In the genomic region with DNA sequence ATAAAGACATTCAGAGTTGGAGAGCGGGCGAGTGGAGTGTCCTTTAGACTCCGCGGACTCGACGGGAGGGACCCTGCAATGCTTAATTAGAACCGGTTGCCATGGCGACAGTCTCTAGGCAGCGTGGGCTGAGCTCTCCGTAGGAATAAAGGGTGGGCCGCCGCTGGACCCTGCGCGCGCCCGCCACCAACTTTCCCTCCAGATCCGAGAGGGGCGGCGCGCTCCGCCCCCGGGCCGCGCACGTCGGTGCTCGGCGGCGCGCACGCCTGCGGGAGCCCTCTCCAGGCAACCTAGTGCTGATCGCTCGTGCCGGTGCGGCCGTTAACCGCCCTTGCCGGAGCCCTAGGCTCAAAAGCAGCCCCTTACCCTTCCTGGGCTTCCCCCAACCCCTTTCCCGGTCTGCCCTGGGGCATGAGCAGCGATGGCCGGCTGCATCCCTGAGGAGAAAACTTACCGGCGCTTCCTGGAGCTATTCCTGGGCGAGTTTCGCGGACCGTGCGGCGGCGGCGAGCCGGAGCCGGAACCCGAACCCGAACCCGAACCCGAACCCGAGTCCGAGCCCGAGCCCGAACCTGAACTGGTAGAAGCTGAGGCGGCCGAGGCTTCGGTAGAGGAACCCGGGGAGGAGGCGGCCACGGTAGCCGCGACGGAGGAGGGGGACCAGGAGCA, we compare ENCODE assay signal across 1 cellular context.
TF ChIP-seq lines count a peak whose summit lies in the region.

TSS of gene PPM1E (plus strand) at position 278 of the 669 bp plus-strand sequence.

TF ChIP-seq in HepG2, 621 proteins besides CTCF, POLR2A, EP300 and RAD21 (continues in another document):
- TF ChIP-seq, protein P1, sequence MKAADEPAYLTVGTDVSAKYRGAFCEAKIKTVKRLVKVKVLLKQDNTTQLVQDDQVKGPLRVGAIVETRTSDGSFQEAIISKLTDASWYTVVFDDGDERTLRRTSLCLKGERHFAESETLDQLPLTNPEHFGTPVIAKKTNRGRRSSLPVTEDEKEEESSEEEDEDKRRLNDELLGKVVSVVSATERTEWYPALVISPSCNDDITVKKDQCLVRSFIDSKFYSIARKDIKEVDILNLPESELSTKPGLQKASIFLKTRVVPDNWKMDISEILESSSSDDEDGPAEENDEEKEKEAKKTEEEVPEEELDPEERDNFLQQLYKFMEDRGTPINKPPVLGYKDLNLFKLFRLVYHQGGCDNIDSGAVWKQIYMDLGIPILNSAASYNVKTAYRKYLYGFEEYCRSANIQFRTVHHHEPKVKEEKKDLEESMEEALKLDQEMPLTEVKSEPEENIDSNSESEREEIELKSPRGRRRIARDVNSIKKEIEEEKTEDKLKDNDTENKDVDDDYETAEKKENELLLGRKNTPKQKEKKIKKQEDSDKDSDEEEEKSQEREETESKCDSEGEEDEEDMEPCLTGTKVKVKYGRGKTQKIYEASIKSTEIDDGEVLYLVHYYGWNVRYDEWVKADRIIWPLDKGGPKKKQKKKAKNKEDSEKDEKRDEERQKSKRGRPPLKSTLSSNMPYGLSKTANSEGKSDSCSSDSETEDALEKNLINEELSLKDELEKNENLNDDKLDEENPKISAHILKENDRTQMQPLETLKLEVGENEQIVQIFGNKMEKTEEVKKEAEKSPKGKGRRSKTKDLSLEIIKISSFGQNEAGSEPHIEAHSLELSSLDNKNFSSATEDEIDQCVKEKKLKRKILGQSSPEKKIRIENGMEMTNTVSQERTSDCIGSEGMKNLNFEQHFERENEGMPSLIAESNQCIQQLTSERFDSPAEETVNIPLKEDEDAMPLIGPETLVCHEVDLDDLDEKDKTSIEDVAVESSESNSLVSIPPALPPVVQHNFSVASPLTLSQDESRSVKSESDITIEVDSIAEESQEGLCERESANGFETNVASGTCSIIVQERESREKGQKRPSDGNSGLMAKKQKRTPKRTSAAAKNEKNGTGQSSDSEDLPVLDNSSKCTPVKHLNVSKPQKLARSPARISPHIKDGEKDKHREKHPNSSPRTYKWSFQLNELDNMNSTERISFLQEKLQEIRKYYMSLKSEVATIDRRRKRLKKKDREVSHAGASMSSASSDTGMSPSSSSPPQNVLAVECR (CRISPR knock-in tag; IDR thresholded peaks at IDR 0.05; ENCODE audit: borderline replicate concordance), result peak; percentile 45; the same call in 1 of the 2 replicates
- TF ChIP-seq ZNF891 (CRISPR knock-in tag; IDR thresholded peaks at IDR 0.05) (peak; percentile 43; the same call in 1 of the 2 replicates), KMT2A (CRISPR knock-in tag; IDR thresholded peaks at IDR 0.05) (no peak; the same call in 1 of the 2 replicates), ZNF546 (CRISPR knock-in tag; conservative IDR thresholded peaks at IDR 0.05) (peak; percentile 30; the same call in 1 of the 2 replicates), RFX5 (IDR thresholded peaks at IDR 0.05; ENCODE audit: low read depth, low read length) (peak; percentile 45; the same call in 1 of the 2 replicates), GMEB1 (CRISPR knock-in tag; IDR thresholded peaks at IDR 0.05; ENCODE audit: borderline replicate concordance) (peak; percentile 88), ZNF598 (CRISPR knock-in tag; IDR thresholded peaks at IDR 0.05; ENCODE audit: borderline replicate concordance) (peak; percentile 51; the same call in 1 of the 2 replicates), MXI1 (IDR thresholded peaks at IDR 0.05; ENCODE audit: borderline replicate concordance, low read depth, low read length) (peak; percentile 46; the same call in 1 of the 3 replicates), CSRNP1 (CRISPR knock-in tag; IDR thresholded peaks at IDR 0.05) (peak; percentile 44; the same call in 1 of the 2 replicates), NONO (IDR thresholded peaks at IDR 0.05) (no peak), NONO (CRISPR knock-in tag; conservative IDR thresholded peaks at IDR 0.05) (0 out of 2 replicates have a peak, but pooled peaks have one; percentile 39), ONECUT2 (CRISPR knock-in tag; IDR thresholded peaks at IDR 0.05) (no peak), ZFP36L1 (CRISPR knock-in tag; IDR thresholded peaks at IDR 0.05) (no peak), SNRNP70 (IDR thresholded peaks at IDR 0.05; ENCODE audit: low read depth, low read length) (no peak), ZZZ3 (CRISPR knock-in tag; IDR thresholded peaks at IDR 0.05; ENCODE audit: borderline replicate concordance) (no peak), CAMTA2 (CRISPR knock-in tag; IDR thresholded peaks at IDR 0.05; ENCODE audit: borderline replicate concordance) (peak; percentile 56; the same call in 1 of the 2 replicates), BCL6 (CRISPR knock-in tag; IDR thresholded peaks at IDR 0.05) (peak; percentile 39; the same call in 1 of the 2 replicates), CREBL2 (CRISPR knock-in tag; IDR thresholded peaks at IDR 0.05; ENCODE audit: borderline replicate concordance) (no peak), BHLHE40 (IDR thresholded peaks at IDR 0.05; ENCODE audit: low read length) (0 out of 2 replicates have a peak, but pooled peaks have one; percentile 10), HOXA5 (CRISPR knock-in tag; IDR thresholded peaks at IDR 0.05) (no peak), MIER2 (CRISPR knock-in tag; IDR thresholded peaks at IDR 0.05) (peak; percentile 61; the same call in 1 of the 2 replicates), ZNF784 (CRISPR knock-in tag; IDR thresholded peaks at IDR 0.05; ENCODE audit: borderline replicate concordance) (no peak), IKZF1 (IDR thresholded peaks at IDR 0.05) (no peak), ZNF777 (CRISPR knock-in tag; IDR thresholded peaks at IDR 0.05) (peak; percentile 94), PRMT3 (CRISPR knock-in tag; IDR thresholded peaks at IDR 0.05; ENCODE audit: borderline replicate concordance, low read depth) (no peak), ZFP82 (CRISPR knock-in tag; IDR thresholded peaks at IDR 0.05; ENCODE audit: borderline replicate concordance) (0 out of 2 replicates have a peak, but pooled peaks have one; percentile 67), ZBTB10 (CRISPR knock-in tag; IDR thresholded peaks at IDR 0.05; ENCODE audit: borderline replicate concordance) (no peak), EED (CRISPR knock-in tag; IDR thresholded peaks at IDR 0.05) (0 out of 2 replicates have a peak, but pooled peaks have one; percentile 76), NR2F2 (IDR thresholded peaks at IDR 0.05; ENCODE audit: borderline replicate concordance, low read depth) (no peak), ZNF143 (CRISPR knock-in tag; IDR thresholded peaks at IDR 0.05) (no peak), ZNF563 (CRISPR knock-in tag; IDR thresholded peaks at IDR 0.05) (0 out of 2 replicates have a peak, but pooled peaks have one; percentile 20), RFX1 (IDR thresholded peaks at IDR 0.05) (peak; percentile 83), SAP130 (CRISPR knock-in tag; IDR thresholded peaks at IDR 0.05; ENCODE audit: low read depth) (0 out of 2 replicates have a peak, but pooled peaks have one; percentile 34), ZNF441 (CRISPR knock-in tag; IDR thresholded peaks at IDR 0.05; ENCODE audit: borderline replicate concordance) (no peak), ZNF709 (CRISPR knock-in tag; IDR thresholded peaks at IDR 0.05) (0 out of 2 replicates have a peak, but pooled peaks have one; percentile 33), NFE2L2 (IDR thresholded peaks at IDR 0.05; ENCODE audit: low read length) (no peak), ZNF567 (CRISPR knock-in tag; IDR thresholded peaks at IDR 0.05; ENCODE audit: borderline replicate concordance) (no peak)
- TF ChIP-seq, protein P2, sequence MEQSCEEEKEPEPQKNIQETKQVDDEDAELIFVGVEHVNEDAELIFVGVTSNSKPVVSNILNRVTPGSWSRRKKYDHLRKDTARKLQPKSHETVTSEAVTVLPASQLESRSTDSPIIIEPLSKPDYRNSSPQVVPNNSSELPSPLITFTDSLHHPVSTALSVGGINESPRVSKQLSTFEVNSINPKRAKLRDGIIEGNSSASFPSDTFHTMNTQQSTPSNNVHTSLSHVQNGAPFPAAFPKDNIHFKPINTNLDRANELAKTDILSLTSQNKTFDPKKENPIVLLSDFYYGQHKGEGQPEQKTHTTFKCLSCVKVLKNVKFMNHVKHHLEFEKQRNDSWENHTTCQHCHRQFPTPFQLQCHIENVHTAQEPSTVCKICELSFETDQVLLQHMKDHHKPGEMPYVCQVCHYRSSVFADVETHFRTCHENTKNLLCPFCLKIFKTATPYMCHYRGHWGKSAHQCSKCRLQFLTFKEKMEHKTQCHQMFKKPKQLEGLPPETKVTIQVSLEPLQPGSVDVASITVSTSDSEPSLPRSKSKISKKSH (CRISPR knock-in tag; IDR thresholded peaks at IDR 0.05; ENCODE audit: borderline replicate concordance), result peak; percentile 41; the same call in 1 of the 2 replicates
- TF ChIP-seq, protein P3, sequence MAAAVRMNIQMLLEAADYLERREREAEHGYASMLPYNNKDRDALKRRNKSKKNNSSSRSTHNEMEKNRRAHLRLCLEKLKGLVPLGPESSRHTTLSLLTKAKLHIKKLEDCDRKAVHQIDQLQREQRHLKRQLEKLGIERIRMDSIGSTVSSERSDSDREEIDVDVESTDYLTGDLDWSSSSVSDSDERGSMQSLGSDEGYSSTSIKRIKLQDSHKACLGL (CRISPR knock-in tag; IDR thresholded peaks at IDR 0.05), result peak; percentile 34; the same call in 1 of the 2 replicates
- TF ChIP-seq, protein P4, sequence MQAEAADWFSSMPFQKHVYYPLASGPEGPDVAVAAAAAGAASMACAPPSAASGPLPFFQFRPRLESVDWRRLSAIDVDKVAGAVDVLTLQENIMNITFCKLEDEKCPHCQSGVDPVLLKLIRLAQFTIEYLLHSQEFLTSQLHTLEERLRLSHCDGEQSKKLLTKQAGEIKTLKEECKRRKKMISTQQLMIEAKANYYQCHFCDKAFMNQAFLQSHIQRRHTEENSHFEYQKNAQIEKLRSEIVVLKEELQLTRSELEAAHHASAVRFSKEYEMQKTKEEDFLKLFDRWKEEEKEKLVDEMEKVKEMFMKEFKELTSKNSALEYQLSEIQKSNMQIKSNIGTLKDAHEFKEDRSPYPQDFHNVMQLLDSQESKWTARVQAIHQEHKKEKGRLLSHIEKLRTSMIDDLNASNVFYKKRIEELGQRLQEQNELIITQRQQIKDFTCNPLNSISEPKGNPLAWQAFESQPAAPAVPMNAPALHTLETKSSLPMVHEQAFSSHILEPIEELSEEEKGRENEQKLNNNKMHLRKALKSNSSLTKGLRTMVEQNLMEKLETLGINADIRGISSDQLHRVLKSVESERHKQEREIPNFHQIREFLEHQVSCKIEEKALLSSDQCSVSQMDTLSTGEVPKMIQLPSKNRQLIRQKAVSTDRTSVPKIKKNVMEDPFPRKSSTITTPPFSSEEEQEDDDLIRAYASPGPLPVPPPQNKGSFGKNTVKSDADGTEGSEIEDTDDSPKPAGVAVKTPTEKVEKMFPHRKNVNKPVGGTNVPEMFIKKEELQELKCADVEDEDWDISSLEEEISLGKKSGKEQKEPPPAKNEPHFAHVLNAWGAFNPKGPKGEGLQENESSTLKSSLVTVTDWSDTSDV (CRISPR knock-in tag; IDR thresholded peaks at IDR 0.05), result 0 out of 2 replicates have a peak, but pooled peaks have one; percentile 29
